Comparison of ENCODE assay signal across 31 cellular contexts in genomic region chr10:131279516-131279915, GRCh38. TPM values are rescaled to one million over a fixed set of nuclear protein-coding genes. Genes with fewer than 3 reads are reported as not detected.
"Had no signal": no experiment of that assay in that cellular context is flagged by ENCODE, and none has a peak within 500 bp of the region (broad histone marks: within the 10 kb centered on the region; RNA-seq: fewer than 3 reads in every experiment).

No MANE protein-coding gene starts in this region.

- H3K27ac ChIP-seq: lower lobe of right lung, neural progenitor cell, neutrophil, ovary, right atrium auricular region, right lobe of liver, tibial nerve, upper lobe of left lung, vagina had no signal

- DNase-seq: hippocampal formation; kidney glomerular epithelial cell; left cardiac atrium; lower lobe of right lung; mammary epithelial cell; mesenchymal stem cell; naive B cell; natural killer cell; nephron progenitor cell; occipital lobe; ovary; right lobe of liver; stimulated activated CD4-positive, alpha-beta T cell treated with anti-CD3 and anti-CD28 coated beads, Interleukin-12 subunit alpha, Interleukin-12 subunit beta, amount 100 ng/mL, for 4 hours; stimulated activated CD4-positive, alpha-beta T cell treated with anti-CD3 and anti-CD28 coated beads, Interleukin-15, amount 100 ng/mL, for 24 hours; stimulated activated CD4-positive, alpha-beta T cell treated with anti-CD3 and anti-CD28 coated beads, Interleukin-2, amount 100 ng/mL, for 24 hours; stimulated activated CD4-positive, alpha-beta T cell treated with anti-CD3 and anti-CD28 coated beads, Interleukin-4, amount 100 ng/mL, for 1 hour; stimulated activated naive CD4-positive, alpha-beta T cell treated with Interleukin-2 at 50 U/mL for 16 hours; stimulated activated naive CD8-positive, alpha-beta T cell treated with anti-CD3 and anti-CD28 coated beads, Interleukin-15, amount 100 ng/mL, for 72 hours; substantia nigra; upper lobe of left lung had no signal

- ATAC-seq: left cardiac atrium; left lobe of liver; lower lobe of right lung; natural killer cell; right lobe of liver; stimulated activated naive CD8-positive, alpha-beta T cell treated with anti-CD3 and anti-CD28 coated beads, Interleukin-15, amount 100 ng/mL, for 72 hours had no signal

- H3K9ac ChIP-seq: neural progenitor cell had no signal

- H3K27me3 Mint-ChIP-seq: naive B cell; progenitor cell of endocrine pancreas; stimulated activated naive CD8-positive, alpha-beta T cell treated with anti-CD3 and anti-CD28 coated beads, Interleukin-15, amount 100 ng/mL, for 72 hours had no signal

- H3K9me3 ChIP-seq: lower lobe of right lung, neutrophil, ovary, right atrium auricular region, right lobe of liver, upper lobe of left lung, vagina had no signal

- H3K4me2 ChIP-seq: neural progenitor cell, smooth muscle cell had no signal

- H3K9me3 Mint-ChIP-seq: natural killer cell; nephron progenitor cell; neural progenitor cell; stimulated activated naive CD8-positive, alpha-beta T cell treated with anti-CD3 and anti-CD28 coated beads, Interleukin-15, amount 100 ng/mL, for 72 hours had no signal

- H3K4me1 Mint-ChIP-seq: naive B cell; natural killer cell; nephron progenitor cell; neural progenitor cell; stimulated activated naive CD8-positive, alpha-beta T cell treated with anti-CD3 and anti-CD28 coated beads, Interleukin-15, amount 100 ng/mL, for 72 hours had no signal

- H3K4me3 ChIP-seq: lower lobe of right lung, neural progenitor cell, ovary, right atrium auricular region, right lobe of liver, smooth muscle cell, tibial nerve, upper lobe of left lung, vagina had no signal

- H3K36me3 ChIP-seq: lower lobe of right lung, neural progenitor cell, neutrophil, ovary, right atrium auricular region, right lobe of liver, tibial nerve, upper lobe of left lung, vagina had no signal

- H3K4me3 Mint-ChIP-seq: mesothelial cell of epicardium; natural killer cell; nephron progenitor cell; neural progenitor cell; stimulated activated naive CD8-positive, alpha-beta T cell treated with anti-CD3 and anti-CD28 coated beads, Interleukin-15, amount 100 ng/mL, for 72 hours had no signal

- H2AFZ ChIP-seq: neural progenitor cell had no signal

- H3K36me3 Mint-ChIP-seq: mesothelial cell of epicardium, naive B cell, natural killer cell, neural progenitor cell had no signal

- H3K27me3 ChIP-seq: neural progenitor cell, neutrophil, ovary, right atrium auricular region, right lobe of liver, tibial nerve, upper lobe of left lung, vagina had no signal

- H3K4me1 ChIP-seq: lower lobe of right lung, neural progenitor cell, right atrium auricular region, right lobe of liver, tibial nerve, upper lobe of left lung, vagina had no signal

- H3K27ac Mint-ChIP-seq: mesothelial cell of epicardium, naive B cell, natural killer cell, nephron progenitor cell, neural progenitor cell, progenitor cell of endocrine pancreas had no signal

RNA-seq across cellular contexts. Expression of gene TCERG1L, which starts 32.0 kb away (rescaled TPM):
- polyA plus RNA-seq: keratinocyte, liver, mammary epithelial cell, smooth muscle cell had no signal
